Comparison of ENCODE assay signal across 2 cellular contexts in genomic region chrX:41452565-41452964, GRCh38.
TF ChIP-seq lines count a peak whose summit lies in the region.

No MANE protein-coding gene starts in this region.

TF ChIP-seq in SK-N-SH, 30 proteins besides CTCF, POLR2A, EP300 and RAD21 (continued from another document):
- TF ChIP-seq EZH2phosphoT487 (IDR thresholded peaks at IDR 0.05; ENCODE audit: borderline replicate concordance, low read depth) (no peak), IRF3 (IDR thresholded peaks at IDR 0.05; ENCODE audit: low read depth, low read length) (no peak), ELF1 (IDR thresholded peaks at IDR 0.05) (no peak), USF2 (IDR thresholded peaks at IDR 0.05; ENCODE audit: borderline replicate concordance, low read depth, low read length) (no peak)

TF ChIP-seq in SK-N-SH treated with all-trans-retinoic acid at 6 μM for 48 hours, 23 proteins besides CTCF, POLR2A, EP300 and RAD21 (continued from another document):
- TF ChIP-seq ZC3H10 (CRISPR knock-in tag; IDR thresholded peaks at IDR 0.05) (no peak), CSDC2 (CRISPR knock-in tag; IDR thresholded peaks at IDR 0.05) (no peak), PPARA (CRISPR knock-in tag; IDR thresholded peaks at IDR 0.05; ENCODE audit: borderline replicate concordance) (no peak), ZNF565 (CRISPR knock-in tag; conservative IDR thresholded peaks at IDR 0.05; ENCODE audit: low read depth) (no peak), POU6F1 (CRISPR knock-in tag; IDR thresholded peaks at IDR 0.05; ENCODE audit: borderline replicate concordance, low read depth) (no peak), ISL1 (CRISPR knock-in tag; IDR thresholded peaks at IDR 0.05) (no peak), BACH2 (CRISPR knock-in tag; IDR thresholded peaks at IDR 0.05; ENCODE audit: borderline replicate concordance) (no peak), OSR1 (CRISPR knock-in tag; IDR thresholded peaks at IDR 0.05) (no peak), GLIS3 (CRISPR knock-in tag; IDR thresholded peaks at IDR 0.05) (no peak)
